Comparison of ENCODE assay signal across 8 cellular contexts in genomic region chr17:19728114-19728495, GRCh38. TPM values are rescaled to one million over a fixed set of nuclear protein-coding genes. Genes with fewer than 3 reads are reported as not detected.
DNase-seq lines count a peak whose midpoint lies in the region; ATAC-seq and TF ChIP-seq lines count a peak whose summit lies in the region.

No MANE protein-coding gene starts in this region.

- peaks cover 37% of the 10 kb centered on the region for H3K4me1 ChIP-seq in mammary epithelial cell (ENCODE audit: insufficient read depth, low read length)
- peaks cover 25 to 50% (median 36%) of the 10 kb centered on the region in 4 donors for H3K4me1 ChIP-seq in transverse colon

- H3K9ac ChIP-seq in mammary epithelial cell (ENCODE audit: insufficient read depth, low read length), result no peak overlapping the region

- dilution Hi-C loops in mammary epithelial cell (cut with HindIII; ENCODE audit: low sequenced_read_pairs), result no loop called here

- H3K9me3 ChIP-seq in AG04450 (ENCODE audit: control insufficient read depth, insufficient read depth, low read length) (no peaks in the 10 kb centered on the region), mammary epithelial cell (replicated peaks; ENCODE audit: insufficient read depth, low read length) (no peaks in the 10 kb centered on the region), transverse colon (no peaks in the 10 kb centered on the region)

- H3K27ac ChIP-seq in AG04450 (ENCODE audit: low read depth, low read length), result peak overlapping the region; percentile 77
- H3K27ac ChIP-seq in mammary epithelial cell (ENCODE audit: insufficient read depth, low read depth, low read length), result peak overlapping the region; percentile 60
- peak overlapping the region; percentile 84 to 95 (median 87) for H3K27ac ChIP-seq in transverse colon

- intact Hi-C loops in mammary epithelial cell (cut with micrococcal nuclease) (no loop called here), transverse colon (cut with DNase I; ENCODE audit: low total_unique reads) (loop anchor here (5.0 kb wide), 1 partner anchor 81 kb away; the partner anchor contains the start of gene ALDH3A2)

- DNase-seq in AG04450 (ENCODE audit: low read depth, low spot score), result peak; percentile 67
- peak; percentile 12 for DNase-seq in NCI-H1694 treated with DMSO at 0.1 percent for 48 hours (lab: John Stamatoyannopoulos, UW)
- DNase-seq in mammary epithelial cell, result peak; percentile 76
- DNase-seq in left lobe of liver (ENCODE audit: low spot score), result peak; percentile 89
- DNase-seq in transverse colon, result peak; percentile 80
- no peak for DNase-seq in T-helper 1 cell

- BruUV-seq in mammary epithelial cell (replicated peaks; lab: Mats Ljungman, UMichigan), result no TSS peak

- no peak for TF ChIP-seq EP300 in transverse colon (IDR thresholded peaks at IDR 0.05; ENCODE audit: low read depth)

- ATAC-seq in left lobe of liver (peak; percentile 76), HG03045 (IDR thresholded peaks at IDR 0.05; ENCODE audit: unreplicated experiment) (no peak), HG03025 (IDR thresholded peaks at IDR 0.05; ENCODE audit: low FRiP score, unreplicated experiment) (no peak)

- 0% methylated on average over 7 of the region's 7 CpGs for WGBS in mammary epithelial cell (ENCODE audit: low coverage, missing lambda C conversion rate)
- WGBS in transverse colon (ENCODE audit: low coverage in 1 of 2), 2 donors, result 0 to 22% methylated on average over 1 to 7 of the region's 7 CpGs

- peak overlapping the region; percentile 75 for H2AFZ ChIP-seq in mammary epithelial cell (ENCODE audit: low read depth, low read length)

- H3K27me3 ChIP-seq in AG04450 (ENCODE audit: control insufficient read depth, insufficient read depth, low read length) (peaks cover 12% of the 10 kb centered on the region), mammary epithelial cell (ENCODE audit: insufficient read depth, low read length) (no peaks in the 10 kb centered on the region), transverse colon (no peaks in the 10 kb centered on the region)

- CTCF ChIA-PET in AG04450 (lab: Charles Lee), result interaction anchor here (1.0 to 2.9 kb wide), 4 partner anchors 17 to 365 kb away, joined by 3 to 22 read pairs (median 4); partner anchors contain the start of genes ALDH3A1 and B9D1
- CTCF ChIA-PET in mammary epithelial cell (lab: Charles Lee; ENCODE audit: low non-redundant PET), result interaction anchor here (1.0 to 1.1 kb wide), 2 partner anchors 10 to 25 kb away, joined by 4 to 5 read pairs; no protein-coding TSS in a partner anchor

- no peaks in the 10 kb centered on the region for H4K20me1 ChIP-seq in mammary epithelial cell (ENCODE audit: insufficient read depth, low read length)

- no peak overlapping the region for H3K4me3 ChIP-seq in AG04450 (ENCODE audit: low read depth, low read length)
- no peak overlapping the region for H3K4me3 ChIP-seq in mammary epithelial cell (replicated peaks in 1 of 3; ENCODE audit: insufficient read depth in 1 of 3, low read depth in 2 of 3, low read length in 3 of 3)
- H3K4me3 ChIP-seq in transverse colon, result no peak overlapping the region

- H3K36me3 ChIP-seq in mammary epithelial cell (ENCODE audit: insufficient read depth, low read length), result no peaks in the 10 kb centered on the region
- no peaks in the 10 kb centered on the region for H3K36me3 ChIP-seq in transverse colon

- in situ Hi-C loops in mammary epithelial cell (cut with MboI; ENCODE audit: low sequenced_read_pairs in 2 of 2), result no loop called here
- in situ Hi-C loops in transverse colon (cut with MboI; ENCODE audit: low pct_ligation_motif_present in 1 of 4, low pct_unique_long_range_greater_than_20kb in 1 of 4, low sequenced_read_pairs in 3 of 4), result no loop called here

- no peak for TF ChIP-seq POLR2A in transverse colon (IDR thresholded peaks at IDR 0.05)

- H3K79me2 ChIP-seq in mammary epithelial cell (ENCODE audit: insufficient read depth, low read length), result no peaks in the 10 kb centered on the region

- POLR2A ChIA-PET in AG04450 (lab: Yijun Ruan, JAX), result interaction anchor here (0.6 to 1.8 kb wide), 3 partner anchors 79 to 340 kb away, joined by 3 to 7 read pairs (median 3); partner anchors contain the start of gene ALDH3A2

- H3K4me2 ChIP-seq in mammary epithelial cell (ENCODE audit: insufficient read depth, low read depth, low read length), result peak overlapping the region; percentile 36

- TF ChIP-seq CTCF in AG04450 (IDR thresholded peaks at IDR 0.05; ENCODE audit: low read depth, low read length) (no peak), mammary epithelial cell (conservative IDR thresholded peaks at IDR 0.05 in 1 of 2, IDR thresholded peaks at IDR 0.05 in 1 of 2; ENCODE audit: extremely low read depth in 1 of 2, insufficient read depth in 1 of 2, low read depth in 1 of 2, low read length in 2 of 2) (no peak), transverse colon (IDR thresholded peaks at IDR 0.05) (no peak)

RNA-seq across cellular contexts. Expression of gene SLC47A2, which starts 11.7 kb away (rescaled TPM):
- polyA plus RNA-seq in AG04450 (2011; rRNA removed) (not detected in 2 replicates), mammary epithelial cell (0.60 TPM)
- not detected in 2 replicates for polyA minus RNA-seq in AG04450 (2011; rRNA and poly(A)+ RNA removed)
- total RNA-seq in mammary epithelial cell (1 to 10 TPM; 1.5 to 9.5 TPM), left lobe of liver (not detected), transverse colon (1 to 10 TPM in 1 of 4 donors, under 1 TPM in 2, not detected in 1; 0.27 to 1.1 (median 0.32) TPM)
- 3.0 TPM for polyA minus RNA-seq in mammary epithelial cell

RNA-seq across cellular contexts. Expression of gene ALDH3A1, which starts 20.0 kb away (rescaled TPM):
- polyA plus RNA-seq in AG04450 (2011; rRNA removed) (0.14 and 1.7 TPM in 2 replicates), mammary epithelial cell (6.9 TPM)
- polyA minus RNA-seq in AG04450 (2011; rRNA and poly(A)+ RNA removed), result 0.30 TPM in 1 of 2 replicates, not detected in the other
- total RNA-seq in mammary epithelial cell (10 to 100 TPM in 1 of 2 donors, under 1 TPM in 1; 0.49 to 21.8 TPM), left lobe of liver (1.5 TPM), transverse colon (10 to 100 TPM in 1 of 4 donors, 1 to 10 TPM in 3; 1.2 to 15.3 (median 3.4) TPM)
- 16.7 TPM for polyA minus RNA-seq in mammary epithelial cell

Comparison
In these comparisons a context has a peak if more than half of its experiments do, and no peak if none do; other contexts are left out.
1. DNase-seq: peak in AG04450 (single experiment), NCI-H1694 treated with DMSO at 0.1 percent for 48 hours (single experiment), mammary epithelial cell (single experiment), left lobe of liver (single experiment) and transverse colon (single experiment); none in T-helper 1 cell (0 of 5).
2. Peak in every context shown above with its lines, with median percentiles within 50 percentile points of each other: H3K27ac ChIP-seq.